ENCODE assay signal across 12 cellular contexts in the genomic region with DNA sequence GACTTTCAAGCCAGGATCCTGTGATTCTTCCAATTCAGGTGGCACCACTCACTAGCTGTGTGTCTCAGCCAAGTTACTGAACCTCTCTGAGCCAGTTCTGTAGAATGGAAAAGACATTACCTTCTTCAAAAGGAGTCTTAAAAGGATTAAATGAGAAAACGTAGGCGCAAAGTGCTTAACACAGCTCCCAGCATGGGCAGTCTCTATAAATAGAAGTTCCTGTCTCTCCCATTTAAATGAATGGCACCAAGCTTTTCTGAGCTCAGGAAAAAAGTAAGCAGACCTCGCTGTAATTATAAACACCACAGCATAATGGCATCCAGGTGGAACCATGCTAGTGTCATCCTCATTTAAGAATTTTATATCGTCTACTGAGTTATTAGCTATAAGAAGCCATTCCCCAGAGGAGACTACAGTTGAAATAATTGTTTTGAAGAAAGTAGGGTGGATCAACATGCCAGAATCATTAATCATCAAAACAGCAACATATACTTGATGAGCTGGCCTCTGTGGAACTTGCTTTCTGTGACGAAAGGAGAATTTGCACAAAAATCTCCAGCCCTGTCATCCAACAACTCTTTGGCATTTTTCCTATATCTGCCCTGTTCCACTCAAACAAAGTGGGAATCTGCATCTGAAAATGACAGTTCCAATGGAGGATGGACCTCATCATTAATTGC.
A peak's percentile ranks its signal among the peaks of the same experiment; 100 is the strongest.
DNase-seq lines count a peak whose midpoint lies in the region; ATAC-seq, FAIRE-seq and TF ChIP-seq lines count a peak whose summit lies in the region.
"Had no signal": no experiment of that assay in that cellular context is flagged by ENCODE, and none has a peak within 500 bp of the region (broad histone marks: within the 10 kb centered on the region; RNA-seq: fewer than 3 reads in every experiment).

No MANE protein-coding gene starts in this region.

- H3K9me3 ChIP-seq in A549 (no peaks in the 10 kb centered on the region), adipocyte (ENCODE audit: control insufficient read depth, low read length) (no peaks in the 10 kb centered on the region)
- H3K9me3 ChIP-seq: adrenal gland, ovary, uterus had no signal

- H3K27ac ChIP-seq in A549 = peak overlapping the region in 1 of 2 experiments; percentile 70; a peak in 3 of 6 replicates
- H3K27ac ChIP-seq: adrenal gland, ovary, uterus had no signal

- H3K4me1 ChIP-seq in A549 = peaks cover 35% of the 10 kb centered on the region
- H3K4me1 ChIP-seq in adipocyte (ENCODE audit: control insufficient read depth, insufficient read depth, low read length) = peaks cover 41% of the 10 kb centered on the region
- H3K4me1 ChIP-seq: uterus had no signal

- DNase-seq in A549 (ENCODE audit: low read depth in 1 of 2, low spot score in 1 of 2) (peak; percentile 44 to 72), HFF-Myc (ENCODE audit: extremely low read depth, low read depth) (peak; percentile 67), adipocyte (ENCODE audit: low read depth) (peak; percentile 96), glomerular visceral epithelial cell (ENCODE audit: extremely low spot score) (peak; percentile 82), GF-D8 (lab: John Stamatoyannopoulos, UW) (no peak), mucosa of gallbladder (ENCODE audit: low spot score) (no peak), T-helper 1 cell (no peak)
- DNase-seq: adrenal gland, NCI-H2171, ovary, uterus had no signal

- TF ChIP-seq POLR2A in A549 (IDR thresholded peaks at IDR 0.05; ENCODE audit: low read length) = no peak

- peak; percentile 77 for FAIRE-seq in A549 (lab: Jason Lieb, UNC)

- ATAC-seq in A549 (peak; percentile 71 to 81), GM18520 (IDR thresholded peaks at IDR 0.05; ENCODE audit: unreplicated experiment) (no peak)

- H3K36me3 ChIP-seq in adipocyte (ENCODE audit: control insufficient read depth, insufficient read depth, low read length, severe bottlenecking) = no peaks in the 10 kb centered on the region
- H3K36me3 ChIP-seq: adrenal gland, ovary, uterus had no signal

- peak overlapping the region; percentile 47 for H3K9ac ChIP-seq in adipocyte (ENCODE audit: low read length)

- CTCF ChIA-PET in A549 (lab: Yijun Ruan, JAX) = interaction anchor here (0.9 to 1.8 kb wide), 5 partner anchors 10 to 227 kb away, joined by 3 to 21 read pairs (median 3); partner anchors contain the start of gene SPOCK1

- TF ChIP-seq RAD21 in A549 (conservative IDR thresholded peaks at IDR 0.05 in 1 of 2, IDR thresholded peaks at IDR 0.05 in 1 of 2) = no peak

- POLR2A ChIA-PET in A549 (lab: Yijun Ruan, JAX) = interaction anchor here (0.6 to 0.8 kb wide), 2 partner anchors 10 to 118 kb away, joined by 3 to 4 read pairs; no protein-coding TSS in a partner anchor

- H3K27me3 ChIP-seq in adipocyte (replicated peaks; ENCODE audit: control insufficient read depth, insufficient read depth, low read length) = no peaks in the 10 kb centered on the region
- H3K27me3 ChIP-seq: adrenal gland, ovary, uterus had no signal

- H3K4me3 ChIP-seq in A549 = no peak overlapping the region
- no peak overlapping the region for H3K4me3 ChIP-seq in HFF-Myc (replicated peaks; ENCODE audit: low read depth, low read length)
- peak overlapping the region; percentile 42 for H3K4me3 ChIP-seq in adipocyte (ENCODE audit: low read length)
- H3K4me3 ChIP-seq: adrenal gland, ovary, uterus had no signal

- no peak for TF ChIP-seq CTCF in A549 (IDR thresholded peaks at IDR 0.05)
- TF ChIP-seq CTCF in HFF-Myc (IDR thresholded peaks at IDR 0.05; ENCODE audit: low read depth, low read length, missing control alignments) = no peak

- no peak for TF ChIP-seq EP300 in A549 (IDR thresholded peaks at IDR 0.05)

- peak overlapping the region; percentile 48 for H3K4me2 ChIP-seq in A549

- WGBS in A549 (ENCODE audit: missing lambda C conversion rate) = 27% methylated on average over 5 of the region's 5 CpGs

TF ChIP-seq in A549, 52 proteins besides CTCF, POLR2A, EP300 and RAD21 (continues in another document):
- TF ChIP-seq RCOR1 (IDR thresholded peaks at IDR 0.05; ENCODE audit: low read depth, low read length) = no peak
- TF ChIP-seq CEBPB (IDR thresholded peaks at IDR 0.05) = peak in 1 of 2 experiments; percentile 51; a peak in 1 of 4 replicates
- TF ChIP-seq TFCP2L1 (CRISPR knock-in tag; IDR thresholded peaks at IDR 0.05) = no peak
- TF ChIP-seq ZNF302 (CRISPR knock-in tag; IDR thresholded peaks at IDR 0.05) = no peak
- TF ChIP-seq FOSL2 (IDR thresholded peaks at IDR 0.05) = peak; percentile 53; the same call in 1 of the 2 replicates
- peak; percentile 78 for TF ChIP-seq FOSL2 (CRISPR knock-in tag; IDR thresholded peaks at IDR 0.05)
- TF ChIP-seq RARB (CRISPR knock-in tag; IDR thresholded peaks at IDR 0.05) = no peak
- no peak for TF ChIP-seq BHLHE40 (IDR thresholded peaks at IDR 0.05; ENCODE audit: low read depth, low read length)
- TF ChIP-seq HOXB5 (CRISPR knock-in tag; IDR thresholded peaks at IDR 0.05) = no peak
- TF ChIP-seq ESRRA (IDR thresholded peaks at IDR 0.05; ENCODE audit: borderline replicate concordance, low read length) = no peak
- no peak for TF ChIP-seq CHD2 (IDR thresholded peaks at IDR 0.05; ENCODE audit: low read length, partially characterized antibody)
- no peak for TF ChIP-seq HES2 (IDR thresholded peaks at IDR 0.05)
- TF ChIP-seq HEYL (CRISPR knock-in tag; IDR thresholded peaks at IDR 0.05) = no peak
- TF ChIP-seq EHF (CRISPR knock-in tag; IDR thresholded peaks at IDR 0.05) = no peak
- TF ChIP-seq ZSCAN20 (CRISPR knock-in tag; IDR thresholded peaks at IDR 0.05) = no peak
- no peak for TF ChIP-seq BCL3 (IDR thresholded peaks at IDR 0.05)
- TF ChIP-seq CBX8 (IDR thresholded peaks at IDR 0.05) = no peak
- TF ChIP-seq, protein P1, sequence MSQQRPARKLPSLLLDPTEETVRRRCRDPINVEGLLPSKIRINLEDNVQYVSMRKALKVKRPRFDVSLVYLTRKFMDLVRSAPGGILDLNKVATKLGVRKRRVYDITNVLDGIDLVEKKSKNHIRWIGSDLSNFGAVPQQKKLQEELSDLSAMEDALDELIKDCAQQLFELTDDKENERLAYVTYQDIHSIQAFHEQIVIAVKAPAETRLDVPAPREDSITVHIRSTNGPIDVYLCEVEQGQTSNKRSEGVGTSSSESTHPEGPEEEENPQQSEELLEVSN (IDR thresholded peaks at IDR 0.05; ENCODE audit: borderline replicate concordance, low read depth) = no peak
- TF ChIP-seq GATA3 (IDR thresholded peaks at IDR 0.05; ENCODE audit: borderline replicate concordance) = peak; percentile 40; the same call in 1 of the 2 replicates
- TF ChIP-seq JUNB (IDR thresholded peaks at IDR 0.05) = peak; percentile 73
- TF ChIP-seq NPAS2 (CRISPR knock-in tag; IDR thresholded peaks at IDR 0.05; ENCODE audit: borderline replicate concordance) = no peak
- TF ChIP-seq, protein P2, sequence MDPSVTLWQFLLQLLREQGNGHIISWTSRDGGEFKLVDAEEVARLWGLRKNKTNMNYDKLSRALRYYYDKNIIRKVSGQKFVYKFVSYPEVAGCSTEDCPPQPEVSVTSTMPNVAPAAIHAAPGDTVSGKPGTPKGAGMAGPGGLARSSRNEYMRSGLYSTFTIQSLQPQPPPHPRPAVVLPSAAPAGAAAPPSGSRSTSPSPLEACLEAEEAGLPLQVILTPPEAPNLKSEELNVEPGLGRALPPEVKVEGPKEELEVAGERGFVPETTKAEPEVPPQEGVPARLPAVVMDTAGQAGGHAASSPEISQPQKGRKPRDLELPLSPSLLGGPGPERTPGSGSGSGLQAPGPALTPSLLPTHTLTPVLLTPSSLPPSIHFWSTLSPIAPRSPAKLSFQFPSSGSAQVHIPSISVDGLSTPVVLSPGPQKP (IDR thresholded peaks at IDR 0.05; ENCODE audit: low read depth, low read length) = no peak
- no peak for TF ChIP-seq FOXS1 (CRISPR knock-in tag; IDR thresholded peaks at IDR 0.05)
- 0 out of 5 replicates have a peak, but pooled peaks of 1 of the 2 experiments have one; percentile 22 for TF ChIP-seq JUN (IDR thresholded peaks at IDR 0.05)
- TF ChIP-seq MAFK (IDR thresholded peaks at IDR 0.05; ENCODE audit: partially characterized antibody) = peak; percentile 7
- no peak for TF ChIP-seq FOSB (CRISPR knock-in tag; IDR thresholded peaks at IDR 0.05)
- no peak for TF ChIP-seq KDM1A (IDR thresholded peaks at IDR 0.05; ENCODE audit: low read depth)
- TF ChIP-seq, protein P3, sequence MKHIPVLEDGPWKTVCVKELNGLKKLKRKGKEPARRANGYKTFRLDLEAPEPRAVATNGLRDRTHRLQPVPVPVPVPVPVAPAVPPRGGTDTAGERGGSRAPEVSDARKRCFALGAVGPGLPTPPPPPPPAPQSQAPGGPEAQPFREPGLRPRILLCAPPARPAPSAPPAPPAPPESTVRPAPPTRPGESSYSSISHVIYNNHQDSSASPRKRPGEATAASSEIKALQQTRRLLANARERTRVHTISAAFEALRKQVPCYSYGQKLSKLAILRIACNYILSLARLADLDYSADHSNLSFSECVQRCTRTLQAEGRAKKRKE (CRISPR knock-in tag; IDR thresholded peaks at IDR 0.05; ENCODE audit: low read depth) = no peak
- no peak for TF ChIP-seq SREBF2 (IDR thresholded peaks at IDR 0.05)
- no peak for TF ChIP-seq USF2 (IDR thresholded peaks at IDR 0.05)
- TF ChIP-seq NR3C1 (IDR thresholded peaks at IDR 0.05) = no peak

Comparison
In these comparisons a context has a peak if more than half of its experiments do, and no peak if none do; other contexts are left out.
1. DNase-seq: peak in A549 (2 of 2), HFF-Myc (single experiment), adipocyte (single experiment) and glomerular visceral epithelial cell (single experiment); none in GF-D8 (single experiment), mucosa of gallbladder (single experiment) and T-helper 1 cell (0 of 5).